In the genomic region with DNA sequence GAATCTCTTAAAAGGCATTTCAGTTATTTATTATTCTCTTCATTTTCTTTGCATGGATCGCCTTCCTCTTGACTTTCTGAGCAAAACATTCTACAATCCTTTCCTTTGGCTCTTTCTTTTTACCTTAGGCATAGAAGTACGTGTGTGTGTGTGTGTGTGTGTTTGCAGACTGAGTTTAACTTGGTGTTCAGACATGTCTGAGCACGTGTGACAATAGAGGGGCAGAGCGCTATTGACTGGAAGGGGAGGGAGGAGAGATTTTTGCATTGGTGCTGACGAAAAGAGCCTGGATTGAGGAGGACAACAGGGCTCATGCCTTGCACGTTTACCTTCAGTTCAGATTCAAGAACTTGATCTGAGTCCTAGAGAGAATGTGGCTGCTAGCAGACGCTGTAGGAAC, we compare ENCODE assay signal across 1 cellular context.
TF ChIP-seq lines count a peak whose summit lies in the region.

No MANE protein-coding gene starts in this region.

TF ChIP-seq in H1, 55 proteins besides CTCF, POLR2A, EP300 and RAD21 (continued from another document):
- no peak for TF ChIP-seq CREB1 (IDR thresholded peaks at IDR 0.05)
- TF ChIP-seq TEAD4 (IDR thresholded peaks at IDR 0.05; ENCODE audit: low read depth, low read length) = no peak
- no peak for TF ChIP-seq KDM5A (IDR thresholded peaks at IDR 0.05; ENCODE audit: low read length)
- TF ChIP-seq KDM1A (IDR thresholded peaks at IDR 0.05; ENCODE audit: borderline replicate concordance, low read length) = no peak
- TF ChIP-seq BCL11A (IDR thresholded peaks at IDR 0.05; ENCODE audit: low read depth in 2 of 2, low read length in 2 of 2) = no peak
- TF ChIP-seq TAF1 (IDR thresholded peaks at IDR 0.05; ENCODE audit: low read depth, low read length) = no peak
- TF ChIP-seq RBBP5 (IDR thresholded peaks at IDR 0.05; ENCODE audit: borderline replicate concordance, low read depth, low read length) = no peak
- no peak for TF ChIP-seq EZH2 (IDR thresholded peaks at IDR 0.05; ENCODE audit: low read depth, low read length, severe bottlenecking)
- no peak for TF ChIP-seq SP1 (IDR thresholded peaks at IDR 0.05; ENCODE audit: low read depth, low read length)
- TF ChIP-seq, protein P1, sequence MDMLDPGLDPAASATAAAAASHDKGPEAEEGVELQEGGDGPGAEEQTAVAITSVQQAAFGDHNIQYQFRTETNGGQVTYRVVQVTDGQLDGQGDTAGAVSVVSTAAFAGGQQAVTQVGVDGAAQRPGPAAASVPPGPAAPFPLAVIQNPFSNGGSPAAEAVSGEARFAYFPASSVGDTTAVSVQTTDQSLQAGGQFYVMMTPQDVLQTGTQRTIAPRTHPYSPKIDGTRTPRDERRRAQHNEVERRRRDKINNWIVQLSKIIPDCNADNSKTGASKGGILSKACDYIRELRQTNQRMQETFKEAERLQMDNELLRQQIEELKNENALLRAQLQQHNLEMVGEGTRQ (IDR thresholded peaks at IDR 0.05; ENCODE audit: low read length) = no peak
